In genomic region chr20:51532577-51533191, GRCh38 we compare ENCODE assay signal across 8 cellular contexts. TPM values are rescaled to one million over a fixed set of nuclear protein-coding genes. Genes with fewer than 3 reads are reported as not detected.
DNase-seq lines count a peak whose midpoint lies in the region; ATAC-seq and TF ChIP-seq lines count a peak whose summit lies in the region.

No MANE protein-coding gene starts in this region.

- TF ChIP-seq CTCF in fibroblast of the aortic adventitia (IDR thresholded peaks at IDR 0.05; ENCODE audit: insufficient read depth, low read length), result no peak

- peak overlapping the region; percentile 60 for H3K27ac Mint-ChIP-seq in T-helper 2 cell treated with Interferon-gamma antibody and Interleukin-4, amounts not matched to agents 5 μg/mL and 100 μg/mL, for 36 hours

- DNase-seq in CD1c-positive myeloid dendritic cell (ENCODE audit: extremely low spot score), result peak; percentile 89
- no peak for DNase-seq in T-helper 2 cell treated with Interferon-gamma antibody and Interleukin-4, amounts not matched to agents 5 μg/mL and 100 μg/mL, for 36 hours (ENCODE audit: low spot score)
- DNase-seq in fibroblast of the aortic adventitia (ENCODE audit: low read depth), result peak; percentile 11
- DNase-seq in nucleus accumbens (lab: John Stamatoyannopoulos, UW), result peak in 36 of 56 donors; percentile 4 to 66 (median 32)
- no peak for DNase-seq in RPMI8226
- DNase-seq in HPDE6-E6E7 (ENCODE audit: extremely low spot score), result no peak

- H3K36me3 Mint-ChIP-seq in T-helper 2 cell treated with Interferon-gamma antibody and Interleukin-4, amounts not matched to agents 5 μg/mL and 100 μg/mL, for 36 hours (ENCODE audit: low read depth), result peaks cover 55% of the 10 kb centered on the region

- no peak overlapping the region for H3K4me3 ChIP-seq in fibroblast of the aortic adventitia (ENCODE audit: low read depth, low read length)

- no peaks in the 10 kb centered on the region for H3K27me3 Mint-ChIP-seq in T-helper 2 cell treated with Interferon-gamma antibody and Interleukin-4, amounts not matched to agents 5 μg/mL and 100 μg/mL, for 36 hours (ENCODE audit: low read depth)

- no peak for ATAC-seq in HG02678 (IDR thresholded peaks at IDR 0.05; ENCODE audit: unreplicated experiment)
- no peak for ATAC-seq in GM19467 (IDR thresholded peaks at IDR 0.05; ENCODE audit: unreplicated experiment)

- H3K9me3 Mint-ChIP-seq in T-helper 2 cell treated with Interferon-gamma antibody and Interleukin-4, amounts not matched to agents 5 μg/mL and 100 μg/mL, for 36 hours, result no peaks in the 10 kb centered on the region

- H3K4me3 Mint-ChIP-seq in T-helper 2 cell treated with Interferon-gamma antibody and Interleukin-4, amounts not matched to agents 5 μg/mL and 100 μg/mL, for 36 hours, result no peak overlapping the region

- H3K4me1 Mint-ChIP-seq in T-helper 2 cell treated with Interferon-gamma antibody and Interleukin-4, amounts not matched to agents 5 μg/mL and 100 μg/mL, for 36 hours (ENCODE audit: low read depth), result peaks cover 83% of the 10 kb centered on the region

RNA-seq across cellular contexts. Expression of gene NFATC2, which starts 9.8 kb away (rescaled TPM):
- total RNA-seq in fibroblast of the aortic adventitia (ENCODE audit: low replicate concordance), result 0.36 and 0.41 TPM in 2 replicates

Comparison
In these comparisons a context has a peak if more than half of its experiments do, and no peak if none do; other contexts are left out.
1. DNase-seq: peak in CD1c-positive myeloid dendritic cell (single experiment), fibroblast of the aortic adventitia (single experiment) and nucleus accumbens (36 of 56); none in T-helper 2 cell treated with Interferon-gamma antibody and Interleukin-4, amounts not matched to agents 5 μg/mL and 100 μg/mL, for 36 hours (single experiment), RPMI8226 (single experiment) and HPDE6-E6E7 (single experiment).